ENCODE assay signal across 14 cellular contexts in genomic region chr3:37197810-37198371, GRCh38. TPM values are rescaled to one million over a fixed set of nuclear protein-coding genes. Genes with fewer than 3 reads are reported as not detected.
DNase-seq lines count a peak whose midpoint lies in the region; ATAC-seq lines count a peak whose summit lies in the region.
"Had no signal": no experiment of that assay in that cellular context is flagged by ENCODE, and none has a peak within 500 bp of the region (broad histone marks: within the 10 kb centered on the region; RNA-seq: fewer than 3 reads in every experiment).

No MANE protein-coding gene starts in this region.

- ATAC-seq in GM18517 (IDR thresholded peaks at IDR 0.05; ENCODE audit: unreplicated experiment), result no peak
- no peak for ATAC-seq in GM21515 (IDR thresholded peaks at IDR 0.05; ENCODE audit: unreplicated experiment)
- ATAC-seq in HG03159 (IDR thresholded peaks at IDR 0.05; ENCODE audit: unreplicated experiment), result no peak
- ATAC-seq in naive thymus-derived CD4-positive, alpha-beta T cell, result no peak
- ATAC-seq: right cardiac atrium had no signal

- H3K36me3 ChIP-seq in HAP-1 (replicated peaks) (no peaks in the 10 kb centered on the region), adipocyte (ENCODE audit: control insufficient read depth, insufficient read depth, low read length, severe bottlenecking) (no peaks in the 10 kb centered on the region), skeletal muscle tissue (ENCODE audit: control insufficient read depth in 3 of 3, insufficient read depth in 3 of 3, low read length in 3 of 3) (no peaks in the 10 kb centered on the region)
- no peaks in the 10 kb centered on the region for H3K36me3 ChIP-seq in naive thymus-derived CD4-positive, alpha-beta T cell (ENCODE audit: control insufficient read depth in 2 of 3, insufficient read depth in 3 of 3, low read length in 3 of 3)
- H3K36me3 ChIP-seq: heart left ventricle had no signal

- DNase-seq in HAP-1 (ENCODE audit: low spot score in 2 of 2) (peak; percentile 23 to 25), adipocyte (ENCODE audit: low read depth) (peak; percentile 70), glomerular visceral epithelial cell (ENCODE audit: extremely low spot score) (peak; percentile 67)
- no peak for DNase-seq in naive thymus-derived CD4-positive, alpha-beta T cell
- DNase-seq: activated B cell treated with CpG ODN at 0.5 μM for 24 hours, heart left ventricle, KG1, right cardiac atrium, SHP77 had no signal

- no peaks in the 10 kb centered on the region for H3K4me1 Mint-ChIP-seq in naive thymus-derived CD4-positive, alpha-beta T cell
- H3K4me1 Mint-ChIP-seq: activated B cell treated with CpG ODN at 0.5 μM for 24 hours, memory B cell had no signal

- H3K36me3 Mint-ChIP-seq in naive thymus-derived CD4-positive, alpha-beta T cell, result no peaks in the 10 kb centered on the region
- H3K36me3 Mint-ChIP-seq: memory B cell had no signal

- H3K9ac ChIP-seq in adipocyte (ENCODE audit: low read length) (no peak overlapping the region), skeletal muscle tissue (ENCODE audit: low read depth in 1 of 3, low read length in 3 of 3) (peak overlapping the region in 2 of 3 donors; percentile 5 to 54)

- in situ Hi-C loops in HAP-1 (cut with MboI; ENCODE audit: low sequenced_read_pairs), result no loop called here

- POLR2A ChIA-PET in naive thymus-derived CD4-positive, alpha-beta T cell (lab: Charles Lee), result interaction anchor here (0.6 kb wide), 1 partner anchor 16 kb away, joined by 5 read pairs; no protein-coding TSS in a partner anchor

- peaks cover 0 to 11% (median 5%) of the 10 kb centered on the region in 5 donors for H3K27me3 Mint-ChIP-seq in naive thymus-derived CD4-positive, alpha-beta T cell
- H3K27me3 Mint-ChIP-seq: activated B cell treated with CpG ODN at 0.5 μM for 24 hours had no signal

- H3K4me1 ChIP-seq in HAP-1, result peaks cover 9% of the 10 kb centered on the region
- peaks cover 22% of the 10 kb centered on the region for H3K4me1 ChIP-seq in adipocyte (ENCODE audit: control insufficient read depth, insufficient read depth, low read length)
- peaks cover 17 to 31% (median 21%) of the 10 kb centered on the region in 3 donors for H3K4me1 ChIP-seq in skeletal muscle tissue (ENCODE audit: control insufficient read depth in 3 of 3, insufficient read depth in 3 of 3, low read length in 3 of 3)
- no peaks in the 10 kb centered on the region for H3K4me1 ChIP-seq in naive thymus-derived CD4-positive, alpha-beta T cell (ENCODE audit: control insufficient read depth in 2 of 2, insufficient read depth in 2 of 2, low read length in 2 of 2)

- no peak overlapping the region for H3K4me3 Mint-ChIP-seq in naive thymus-derived CD4-positive, alpha-beta T cell
- H3K4me3 Mint-ChIP-seq: activated B cell treated with CpG ODN at 0.5 μM for 24 hours, memory B cell had no signal

- no peak overlapping the region for H3K4me3 ChIP-seq in HAP-1
- H3K4me3 ChIP-seq in adipocyte (ENCODE audit: low read length), result no peak overlapping the region
- no peak overlapping the region for H3K4me3 ChIP-seq in skeletal muscle tissue (ENCODE audit: low read length in 3 of 3)
- no peak overlapping the region for H3K4me3 ChIP-seq in naive thymus-derived CD4-positive, alpha-beta T cell (ENCODE audit: low read length)
- H3K4me3 ChIP-seq: heart left ventricle had no signal

- CTCF ChIA-PET in naive thymus-derived CD4-positive, alpha-beta T cell (lab: Charles Lee), result no interaction called here

- H3K27ac ChIP-seq in skeletal muscle tissue (ENCODE audit: low read depth, low read length), result peak overlapping the region; percentile 86
- H3K27ac ChIP-seq in naive thymus-derived CD4-positive, alpha-beta T cell (ENCODE audit: low read depth, low read length), result no peak overlapping the region
- H3K27ac ChIP-seq: heart left ventricle had no signal

- no peaks in the 10 kb centered on the region for H3K27me3 ChIP-seq in HAP-1 (ENCODE audit: low read depth)
- H3K27me3 ChIP-seq in adipocyte (replicated peaks; ENCODE audit: control insufficient read depth, insufficient read depth, low read length), result no peaks in the 10 kb centered on the region
- no peaks in the 10 kb centered on the region for H3K27me3 ChIP-seq in skeletal muscle tissue (ENCODE audit: control insufficient read depth in 3 of 3, insufficient read depth in 3 of 3, low read length in 3 of 3)
- H3K27me3 ChIP-seq in naive thymus-derived CD4-positive, alpha-beta T cell (ENCODE audit: control insufficient read depth in 2 of 2, insufficient read depth in 2 of 2, low read length in 2 of 2), result no peaks in the 10 kb centered on the region
- H3K27me3 ChIP-seq: heart left ventricle had no signal

- intact Hi-C loops in naive thymus-derived CD4-positive, alpha-beta T cell (cut with micrococcal nuclease), result no loop called here

- H3K9me3 Mint-ChIP-seq in naive thymus-derived CD4-positive, alpha-beta T cell, result peaks cover 0 to 3% (median 0%) of the 10 kb centered on the region in 11 donors
- H3K9me3 Mint-ChIP-seq: activated B cell treated with CpG ODN at 0.5 μM for 24 hours, memory B cell had no signal

- H3K9me3 ChIP-seq in HAP-1 (no peaks in the 10 kb centered on the region), adipocyte (ENCODE audit: control insufficient read depth, low read length) (no peaks in the 10 kb centered on the region), skeletal muscle tissue (ENCODE audit: control insufficient read depth in 3 of 3, low read length in 3 of 3) (no peaks in the 10 kb centered on the region)
- H3K9me3 ChIP-seq in naive thymus-derived CD4-positive, alpha-beta T cell (ENCODE audit: control insufficient read depth in 2 of 3, low read length in 3 of 3), result no peaks in the 10 kb centered on the region
- H3K9me3 ChIP-seq: heart left ventricle had no signal

- H3K27ac Mint-ChIP-seq in naive thymus-derived CD4-positive, alpha-beta T cell, result no peak overlapping the region
- H3K27ac Mint-ChIP-seq: activated B cell treated with CpG ODN at 0.5 μM for 24 hours, memory B cell had no signal

RNA-seq across cellular contexts. Expression of gene LRRFIP2, which starts 23.5 kb away (rescaled TPM):
- total RNA-seq in skeletal muscle tissue, result 33.9 TPM
- total RNA-seq in naive thymus-derived CD4-positive, alpha-beta T cell, result 10 to 100 TPM; 25.8 to 87.5 (median 29.7) TPM
- 10 to 100 TPM; 14.0 to 15.3 TPM for polyA plus RNA-seq in naive thymus-derived CD4-positive, alpha-beta T cell

RNA-seq across cellular contexts. Expression of gene GOLGA4, which starts 45.2 kb away (rescaled TPM):
- 32.9 TPM for total RNA-seq in skeletal muscle tissue
- total RNA-seq in naive thymus-derived CD4-positive, alpha-beta T cell, result 10 to 100 TPM; 45.0 to 72.0 (median 56.4) TPM
- 10 to 100 TPM; 11.5 to 26.3 TPM for polyA plus RNA-seq in naive thymus-derived CD4-positive, alpha-beta T cell

Comparison
In these comparisons a context has a peak if more than half of its experiments do, and no peak if none do; other contexts are left out.
1. DNase-seq: peak in HAP-1 (2 of 2), adipocyte (single experiment) and glomerular visceral epithelial cell (single experiment); none in naive thymus-derived CD4-positive, alpha-beta T cell (0 of 9).